Comparison of ENCODE assay signal across 4 cellular contexts in the genomic region with DNA sequence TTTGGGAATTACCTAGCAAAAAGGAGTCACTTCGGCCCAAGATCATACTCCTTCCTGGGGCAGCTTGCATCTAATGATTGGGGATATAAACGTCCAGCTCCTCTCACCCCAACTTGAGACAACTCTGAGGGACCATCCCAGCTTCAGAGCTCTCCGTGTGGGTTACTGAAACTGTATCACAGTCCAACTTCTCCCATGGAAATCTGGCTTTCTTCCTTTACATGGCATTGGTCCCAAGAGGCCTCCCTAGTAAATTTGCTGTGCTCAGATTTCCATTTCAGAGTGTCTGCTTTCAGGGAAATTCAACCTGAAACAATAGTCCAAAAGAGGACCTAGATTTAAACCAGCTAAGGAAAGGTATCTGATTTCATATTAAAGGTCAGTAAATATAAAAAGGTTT. TPM values are rescaled to one million over a fixed set of nuclear protein-coding genes. Genes with fewer than 3 reads are reported as not detected.
"Had no signal": no experiment of that assay in that cellular context is flagged by ENCODE, and none has a peak within 500 bp of the region (broad histone marks: within the 10 kb centered on the region; RNA-seq: fewer than 3 reads in every experiment).

No MANE protein-coding gene starts in this region.

RNA-seq across cellular contexts. Expression of a gene that starts 45.3 kb away (rescaled TPM):
- total RNA-seq: activated CD4-positive, alpha-beta memory T cell treated with anti-CD3 and anti-CD28 coated beads for 36 hours; ascending aorta; RPMI7951 had no signal
- polyA plus RNA-seq: HepG2 had no signal
